Comparison of ENCODE assay signal across 8 cellular contexts in the genomic region with DNA sequence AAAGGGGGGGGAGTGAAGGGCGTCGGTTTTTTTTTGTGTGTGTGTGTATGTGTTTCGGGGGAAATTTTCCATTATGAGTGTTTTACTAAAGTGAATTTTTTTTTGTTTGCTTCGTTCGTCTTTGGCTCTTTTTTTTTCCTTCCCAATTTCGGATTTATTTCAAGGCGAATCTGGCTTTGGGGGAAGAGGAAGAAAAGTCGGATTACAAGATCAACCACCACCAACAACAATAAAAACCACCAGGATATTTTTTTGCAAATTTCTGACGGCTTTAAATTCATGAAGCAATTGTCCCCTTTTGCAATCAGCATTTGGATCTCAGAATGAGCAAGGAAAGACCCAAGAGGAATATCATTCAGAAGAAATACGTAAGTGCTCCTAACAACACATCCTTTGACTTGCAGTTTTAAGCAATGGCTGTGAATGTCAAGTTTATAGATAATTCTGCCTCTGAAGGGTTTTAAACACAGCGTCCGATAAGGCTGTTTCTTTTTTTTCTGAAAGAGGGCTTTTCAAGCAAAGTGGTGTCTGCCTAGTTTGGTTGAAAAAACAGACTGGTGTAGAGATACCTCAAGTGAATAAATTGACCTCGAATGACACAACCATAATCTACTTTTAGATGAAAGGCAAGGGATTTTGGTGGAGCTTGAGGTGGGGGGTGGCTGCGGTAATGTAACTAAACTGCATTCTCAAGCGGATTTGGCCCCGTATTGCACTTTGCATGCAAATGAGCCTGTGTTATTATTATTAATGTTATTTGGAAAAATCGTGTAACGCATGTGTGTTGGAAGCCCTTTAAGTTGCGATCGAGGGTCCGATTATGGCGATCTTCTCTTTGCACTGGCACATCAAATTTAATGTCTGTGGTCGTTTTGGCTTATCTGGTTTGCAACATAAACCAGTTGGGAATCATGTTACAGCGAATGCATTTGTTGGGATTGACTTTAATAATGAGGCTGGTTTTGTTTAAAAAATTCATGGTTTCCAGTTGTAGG. TPM values are rescaled to one million over a fixed set of nuclear protein-coding genes. Genes with fewer than 3 reads are reported as not detected.
DNase-seq lines count a peak whose midpoint lies in the region; ATAC-seq, FAIRE-seq and TF ChIP-seq lines count a peak whose summit lies in the region.

No MANE protein-coding gene starts in this region.

- H3K27ac ChIP-seq in MM.1S (ENCODE audit: low read length) (peak overlapping the region; percentile 25; the same call in 1 of the 2 replicates), keratinocyte (ENCODE audit: control insufficient read depth, insufficient read depth, low read length) (peak overlapping the region; percentile 92), stomach (peak overlapping the region; percentile 92 to 98 (median 97))

- H3K4me3 ChIP-seq in MM.1S (ENCODE audit: low read length), result peak overlapping the region; percentile 72
- H3K4me3 ChIP-seq in keratinocyte (ENCODE audit: control insufficient read depth in 2 of 3, extremely low read depth in 1 of 3, insufficient read depth in 2 of 3, low read depth in 1 of 3, low read length in 3 of 3), result peak overlapping the region; percentile 78 to 100 (median 94)
- peak overlapping the region; percentile 79 to 89 (median 84) for H3K4me3 ChIP-seq in stomach

- peaks cover 17% of the 10 kb centered on the region for H3F3A ChIP-seq in MM.1S (ENCODE audit: insufficient read depth, low read length)

- no peaks in the 10 kb centered on the region for H3K9me3 Mint-ChIP-seq in activated naive CD8-positive, alpha-beta T cell treated with anti-CD3 and anti-CD28 coated beads, Interleukin-2, amount 50 U/mL, for 24 hours

- TF ChIP-seq POLR2A in stomach (IDR thresholded peaks at IDR 0.05), result no peak

- H3K27ac Mint-ChIP-seq in activated naive CD8-positive, alpha-beta T cell treated with anti-CD3 and anti-CD28 coated beads, Interleukin-2, amount 50 U/mL, for 24 hours, result peak overlapping the region; percentile 96

- H3K9me2 ChIP-seq in MM.1S (replicated peaks; ENCODE audit: insufficient read depth, low read length), result no peaks in the 10 kb centered on the region

- DNase-seq in COLO668 (lab: John Stamatoyannopoulos, UW; ENCODE audit: unreplicated experiment) (peak; percentile 1), MM.1S (peak; percentile 48), keratinocyte (ENCODE audit: low read depth, low spot score) (no peak), stomach (no peak), HTR-8/SVneo (ENCODE audit: insufficient read length, low spot score) (no peak), NCI-H774 (lab: John Stamatoyannopoulos, UW) (no peak)
- peak; percentile 32 for DNase-seq in activated naive CD8-positive, alpha-beta T cell treated with anti-CD3 and anti-CD28 coated beads, Interleukin-2, amount 50 U/mL, for 24 hours

- H2AFZ ChIP-seq in MM.1S (ENCODE audit: low read length) (peak overlapping the region; percentile 49), keratinocyte (ENCODE audit: control insufficient read depth, low read length) (no peak overlapping the region)

- peak overlapping the region; percentile 92 for H3K4me2 ChIP-seq in MM.1S (ENCODE audit: low read depth, low read length)
- H3K4me2 ChIP-seq in keratinocyte (ENCODE audit: control insufficient read depth, extremely low read depth, insufficient read depth, low read depth, low read length), result peak overlapping the region; percentile 82

- no peaks in the 10 kb centered on the region for H3K9me1 ChIP-seq in keratinocyte (ENCODE audit: control insufficient read depth, extremely low read depth, insufficient read depth, low read length)

- H3K9ac ChIP-seq in MM.1S (ENCODE audit: low read length) (peak overlapping the region; percentile 75), keratinocyte (ENCODE audit: control insufficient read depth, extremely low read depth, insufficient read depth, low read length) (peak overlapping the region; percentile 89)

- peaks cover 38% of the 10 kb centered on the region for H3K4me1 Mint-ChIP-seq in activated naive CD8-positive, alpha-beta T cell treated with anti-CD3 and anti-CD28 coated beads, Interleukin-2, amount 50 U/mL, for 24 hours

- no peaks in the 10 kb centered on the region for H3K9me3 ChIP-seq in MM.1S (replicated peaks; ENCODE audit: insufficient read depth, low read length)
- no peaks in the 10 kb centered on the region for H3K9me3 ChIP-seq in keratinocyte (ENCODE audit: control insufficient read depth, low read depth, low read length)
- no peaks in the 10 kb centered on the region for H3K9me3 ChIP-seq in stomach

- 0 to 1% (median 0%) methylated on average over 24 of the region's 24 CpGs for WGBS in stomach, 5 donors

- H3K4me1 ChIP-seq in MM.1S (ENCODE audit: low read length), result no peaks in the 10 kb centered on the region
- H3K4me1 ChIP-seq in keratinocyte (ENCODE audit: control insufficient read depth, extremely low read depth, insufficient read depth, low read length), result peaks cover 33% of the 10 kb centered on the region
- H3K4me1 ChIP-seq in stomach, result peaks cover 15 to 50% (median 35%) of the 10 kb centered on the region in 4 donors

- TF ChIP-seq EP300 in stomach (IDR thresholded peaks at IDR 0.05), result no peak

- no peaks in the 10 kb centered on the region for H3K27me3 Mint-ChIP-seq in activated naive CD8-positive, alpha-beta T cell treated with anti-CD3 and anti-CD28 coated beads, Interleukin-2, amount 50 U/mL, for 24 hours

- no peak for FAIRE-seq in keratinocyte (lab: Jason Lieb, UNC)
- no peak for FAIRE-seq in HTR-8/SVneo (lab: Jason Lieb, UNC)

- ATAC-seq in activated naive CD8-positive, alpha-beta T cell treated with anti-CD3 and anti-CD28 coated beads, Interleukin-2, amount 50 U/mL, for 24 hours, result no peak
- no peak for ATAC-seq in GM19351 (IDR thresholded peaks at IDR 0.05; ENCODE audit: unreplicated experiment)

- H3K36me3 ChIP-seq in MM.1S (replicated peaks; ENCODE audit: insufficient read depth, low read length) (no peaks in the 10 kb centered on the region), keratinocyte (ENCODE audit: control insufficient read depth in 2 of 2, extremely low read depth in 1 of 2, insufficient read depth in 2 of 2, low read length in 2 of 2) (no peaks in the 10 kb centered on the region), stomach (no peaks in the 10 kb centered on the region)

- peak overlapping the region; percentile 97 for H3K4me3 Mint-ChIP-seq in activated naive CD8-positive, alpha-beta T cell treated with anti-CD3 and anti-CD28 coated beads, Interleukin-2, amount 50 U/mL, for 24 hours

- intact Hi-C loops in stomach (cut with DNase I; ENCODE audit: low total_unique reads), result no loop called here

- TF ChIP-seq CTCF in MM.1S (IDR thresholded peaks at IDR 0.05; ENCODE audit: low read length) (no peak), keratinocyte (optimal IDR thresholded peaks at IDR 0.05 in 1 of 3, IDR thresholded peaks at IDR 0.05 in 1 of 3, conservative IDR thresholded peaks at IDR 0.05 in 1 of 3; ENCODE audit: extremely low read depth in 1 of 3, insufficient read depth in 2 of 3, low read length in 3 of 3) (no peak), stomach (IDR thresholded peaks at IDR 0.05) (no peak)

- dilution Hi-C loops in keratinocyte (cut with MboI; ENCODE audit: extremely low pct_ligation_motif_present, low sequenced_read_pairs), result no loop called here

- H3K79me2 ChIP-seq in MM.1S (ENCODE audit: low read length) (peaks cover 48% of the 10 kb centered on the region), keratinocyte (ENCODE audit: control insufficient read depth, insufficient read depth, low read length) (peaks cover 49% of the 10 kb centered on the region)

- no peaks in the 10 kb centered on the region for H4K20me1 ChIP-seq in MM.1S (ENCODE audit: insufficient read depth, low read length)
- peaks cover 4% of the 10 kb centered on the region for H4K20me1 ChIP-seq in keratinocyte (ENCODE audit: control insufficient read depth, extremely low read depth, insufficient read depth, low read length)

- H3K36me3 Mint-ChIP-seq in activated naive CD8-positive, alpha-beta T cell treated with anti-CD3 and anti-CD28 coated beads, Interleukin-2, amount 50 U/mL, for 24 hours (ENCODE audit: low read depth), result peaks cover 19% of the 10 kb centered on the region

- no peaks in the 10 kb centered on the region for H3K27me3 ChIP-seq in MM.1S (replicated peaks; ENCODE audit: insufficient read depth, low read length)
- H3K27me3 ChIP-seq in keratinocyte (ENCODE audit: control insufficient read depth, extremely low read depth, insufficient read depth, low read length), result no peaks in the 10 kb centered on the region
- H3K27me3 ChIP-seq in stomach, result no peaks in the 10 kb centered on the region

RNA-seq across cellular contexts. Expression of a gene that starts 0.6 kb away (rescaled TPM):
- 10.2 to 18.9 TPM (median 11.0 TPM) in 3 replicates for polyA plus RNA-seq in keratinocyte
- 6.7 TPM for polyA plus RNA-seq in keratinocyte (2011; ENCODE audit: low read depth)
- 8.1 and 8.2 TPM in 2 replicates for polyA plus RNA-seq in keratinocyte (2011; cell fraction: cytosol; rRNA removed)
- polyA plus RNA-seq in keratinocyte (2011; cell fraction: nucleus; rRNA removed), result 27.9 and 30.7 TPM in 2 replicates
- polyA plus RNA-seq in keratinocyte (2012; ENCODE audit: low replicate concordance), result 8.8 and 18.5 TPM in 2 replicates
- 19.5 to 23.1 TPM (median 22.5 TPM) in 3 replicates for polyA minus RNA-seq in keratinocyte
- 12.3 TPM for polyA minus RNA-seq in keratinocyte (2011; cell fraction: cytosol; rRNA and poly(A)+ RNA removed)
- 25.2 and 39.8 TPM in 2 replicates for polyA minus RNA-seq in keratinocyte (2011; cell fraction: nucleus; rRNA and poly(A)+ RNA removed)
- total RNA-seq in stomach, result 10 to 100 TPM; 10.4 to 42.6 (median 14.0) TPM
- polyA plus RNA-seq in stomach, result 1 to 10 TPM; 2.4 to 3.8 (median 3.6) TPM

Comparison
In these comparisons a context has a peak if more than half of its experiments do, and no peak if none do; other contexts are left out.
1. DNase-seq: peak in COLO668 (single experiment), MM.1S (single experiment) and activated naive CD8-positive, alpha-beta T cell treated with anti-CD3 and anti-CD28 coated beads, Interleukin-2, amount 50 U/mL, for 24 hours (single experiment); none in keratinocyte (single experiment), stomach (single experiment), HTR-8/SVneo (single experiment) and NCI-H774 (single experiment).
2. H3K27ac ChIP-seq: peak in every context shown above with its lines; median percentile 97 in stomach; 92 in keratinocyte; 25 in MM.1S.
3. Peak in every context shown above with its lines, with median percentiles within 50 percentile points of each other: H3K4me3 ChIP-seq.